ENCODE assay signal across 8 cellular contexts in genomic region chr7:100604078-100604975, GRCh38. TPM values are rescaled to one million over a fixed set of nuclear protein-coding genes. Genes with fewer than 3 reads are reported as not detected.
DNase-seq lines count a peak whose midpoint lies in the region; ATAC-seq and TF ChIP-seq lines count a peak whose summit lies in the region.

No MANE protein-coding gene starts in this region.

- peak overlapping the region; percentile 65 for H3K27ac ChIP-seq in colonic mucosa
- peak overlapping the region; percentile 47 to 60 (median 59) for H3K27ac ChIP-seq in right lobe of liver

- H3K9me3 ChIP-seq in colonic mucosa (no peaks in the 10 kb centered on the region), right lobe of liver (no peaks in the 10 kb centered on the region)

- H3K27me3 ChIP-seq in H7 (ENCODE audit: control insufficient read depth, insufficient read depth, low read length) = peaks cover 16% of the 10 kb centered on the region
- no peaks in the 10 kb centered on the region for H3K27me3 ChIP-seq in colonic mucosa
- H3K27me3 ChIP-seq in right lobe of liver = no peaks in the 10 kb centered on the region

- peak; percentile 32 for TF ChIP-seq CTCF in colonic mucosa (IDR thresholded peaks at IDR 0.05)
- TF ChIP-seq CTCF in right lobe of liver (IDR thresholded peaks at IDR 0.05) = peak; percentile 34 to 47 (median 41)

- H3K36me3 ChIP-seq in H7 (replicated peaks; ENCODE audit: control insufficient read depth, insufficient read depth, low read length) = peaks cover 2% of the 10 kb centered on the region
- H3K36me3 ChIP-seq in colonic mucosa = no peaks in the 10 kb centered on the region
- no peaks in the 10 kb centered on the region for H3K36me3 ChIP-seq in right lobe of liver

- intact Hi-C loops in colonic mucosa (cut with DNase I) = loop anchor here (10.0 kb wide), 1 partner anchor 70 kb away; the partner anchor contains the start of gene GNB2
- intact Hi-C loops in right lobe of liver (cut with DNase I) = no loop called here

- TF ChIP-seq POLR2A in right lobe of liver (IDR thresholded peaks at IDR 0.05) = peak; percentile 20

- H3K4me1 ChIP-seq in colonic mucosa (peaks cover 5% of the 10 kb centered on the region), right lobe of liver (peaks cover 0 to 23% (median 10%) of the 10 kb centered on the region in 4 donors)

- DNase-seq in DMS53 treated with DMSO at 0.1 percent for 48 hours (lab: John Stamatoyannopoulos, UW; ENCODE audit: unreplicated experiment) (peak; percentile 65), H7 (peak; percentile 99), NCI-H2196 (lab: John Stamatoyannopoulos, UW; ENCODE audit: unreplicated experiment) (peak; percentile 71), colonic mucosa (peak; percentile 77), right lobe of liver (peak; percentile 84 to 85 (median 84))
- peak; percentile 47 for DNase-seq in activated CD4-positive, alpha-beta T cell treated with anti-CD3 and anti-CD28 coated beads for 1 hour
- DNase-seq in stimulated activated CD8-positive, alpha-beta memory T cell treated with anti-CD3 and anti-CD28 coated beads, Interleukin-12 subunit alpha, Interleukin-12 subunit beta, amount 100 ng/mL, for 1 hour (ENCODE audit: low read depth) = peak; percentile 49

- H3K4me3 ChIP-seq in H7 (ENCODE audit: insufficient read depth, low read depth, low read length) (peak overlapping the region; percentile 69), colonic mucosa (peak overlapping the region; percentile 83), right lobe of liver (peak overlapping the region; percentile 61 to 70 (median 67))

- peak; percentile 69 to 72 (median 70) for ATAC-seq in right lobe of liver
- ATAC-seq in HG02884 (IDR thresholded peaks at IDR 0.05; ENCODE audit: unreplicated experiment) = no peak

- peak overlapping the region; percentile 55 to 76 for H3K9ac ChIP-seq in colonic mucosa (ENCODE audit: low read depth in 2 of 2, low read length in 2 of 2)

- WGBS in right lobe of liver (ENCODE audit: insufficient coverage, low coverage, low lambda C conversion rate, missing lambda C conversion rate) = 2% methylated on average over 28 of the region's 66 CpGs

RNA-seq across cellular contexts. Expression of gene PCOLCE, which starts 2.2 kb away (rescaled TPM):
- total RNA-seq in H7 (2014; rRNA removed; shearing (Covaris generic)) = 22.5 and 24.1 TPM in 2 replicates
- total RNA-seq in colonic mucosa = 10 to 100 TPM; 14.7 to 23.1 TPM
- total RNA-seq in right lobe of liver = 10 to 100 TPM; 10.9 to 48.5 (median 23.6) TPM

RNA-seq across cellular contexts. Expression of gene MOSPD3, which starts 8.0 kb away (rescaled TPM):
- total RNA-seq in H7 (2014; rRNA removed; shearing (Covaris generic)) = 18.6 and 21.8 TPM in 2 replicates
- 10 to 100 TPM; 15.1 to 16.9 TPM for total RNA-seq in colonic mucosa
- total RNA-seq in right lobe of liver = 10 to 100 TPM in 5 of 6 experiments, 1 to 10 TPM in 1; 8.6 to 19.3 (median 13.9) TPM

RNA-seq across cellular contexts. Expression of gene FBXO24, which starts 18.2 kb away (rescaled TPM):
- 0.94 and 1.7 TPM in 2 replicates for total RNA-seq in H7 (2014; rRNA removed; shearing (Covaris generic))
- total RNA-seq in colonic mucosa (1 to 10 TPM in 1 of 2 donors, under 1 TPM in 1; 0.21 to 1.8 TPM), right lobe of liver (1 to 10 TPM in 1 of 6 experiments, under 1 TPM in 5; 0.25 to 1.0 (median 0.45) TPM)

RNA-seq across cellular contexts. Expression of gene LRCH4, which starts 18.4 kb away (rescaled TPM):
- total RNA-seq in H7 (2014; rRNA removed; shearing (Covaris generic)) = 24.2 and 25.1 TPM in 2 replicates
- total RNA-seq in colonic mucosa (10 to 100 TPM; 59.0 to 65.4 TPM), right lobe of liver (10 to 100 TPM; 19.5 to 39.1 (median 24.7) TPM)

RNA-seq across cellular contexts. Expression of gene SAP25, which starts 30.6 kb away (rescaled TPM):
- 1.3 and 2.4 TPM in 2 replicates for total RNA-seq in H7 (2014; rRNA removed; shearing (Covaris generic))
- total RNA-seq in colonic mucosa (1 to 10 TPM in 1 of 2 donors, under 1 TPM in 1; 0.69 to 5.5 TPM), right lobe of liver (1 to 10 TPM in 3 of 6 experiments, under 1 TPM in 1, not detected in 2; 0.53 to 4.5 (median 2.2) TPM)

Comparison
In these comparisons a context has a peak if more than half of its experiments do, and no peak if none do; other contexts are left out.
1. DNase-seq: peak in every context shown above with its lines; median percentile 99 in H7; 84 in right lobe of liver; 77 in colonic mucosa; 71 in NCI-H2196; 65 in DMS53 treated with DMSO at 0.1 percent for 48 hours; 49 in stimulated activated CD8-positive, alpha-beta memory T cell treated with anti-CD3 and anti-CD28 coated beads, Interleukin-12 subunit alpha, Interleukin-12 subunit beta, amount 100 ng/mL, for 1 hour; 47 in activated CD4-positive, alpha-beta T cell treated with anti-CD3 and anti-CD28 coated beads for 1 hour.